ENCODE assay signal across 8 cellular contexts in genomic region chr14:65847065-65847847, GRCh38.
DNase-seq lines count a peak whose midpoint lies in the region; ATAC-seq and TF ChIP-seq lines count a peak whose summit lies in the region.

No MANE protein-coding gene starts in this region.

- no peaks in the 10 kb centered on the region for H3K27me3 Mint-ChIP-seq in activated naive CD4-positive, alpha-beta T cell treated with anti-CD3 and anti-CD28 coated beads, Interleukin-2, amount 10 ng/mL, durations not matched to agents 7 days and 5 days

- H3K4me2 ChIP-seq in OCI-LY7 (ENCODE audit: low read length) = no peak overlapping the region

- H3K79me2 ChIP-seq in OCI-LY7 (ENCODE audit: insufficient read depth, low read depth, low read length) = no peaks in the 10 kb centered on the region

- ATAC-seq in GM19455 (IDR thresholded peaks at IDR 0.05; ENCODE audit: unreplicated experiment) = peak; percentile 62
- ATAC-seq in omental fat pad (ENCODE audit: low FRiP score) = no peak

- TF ChIP-seq CTCF in OCI-LY7 (conservative IDR thresholded peaks at IDR 0.05; ENCODE audit: low read length) = no peak
- no peak for TF ChIP-seq CTCF in omental fat pad (IDR thresholded peaks at IDR 0.05)

- no peaks in the 10 kb centered on the region for H3K36me3 ChIP-seq in OCI-LY7 (ENCODE audit: insufficient read depth, low read length)

- no peak overlapping the region for H3K4me3 ChIP-seq in OCI-LY7 (ENCODE audit: low read depth, low read length, poor library complexity, severe bottlenecking)

- peaks cover 84% of the 10 kb centered on the region for H3K4me1 Mint-ChIP-seq in activated naive CD4-positive, alpha-beta T cell treated with anti-CD3 and anti-CD28 coated beads, Interleukin-2, amount 10 ng/mL, durations not matched to agents 7 days and 5 days

- H3K27ac Mint-ChIP-seq in activated naive CD4-positive, alpha-beta T cell treated with anti-CD3 and anti-CD28 coated beads, Interleukin-2, amount 10 ng/mL, durations not matched to agents 7 days and 5 days = peak overlapping the region; percentile 95

- CTCF ChIA-PET in OCI-LY7 (lab: Charles Lee; ENCODE audit: unreplicated experiment) = no interaction called here
- CTCF ChIA-PET in activated naive CD4-positive, alpha-beta T cell treated with anti-CD3 and anti-CD28 coated beads, Interleukin-2, amount 10 ng/mL, durations not matched to agents 7 days and 5 days (lab: Charles Lee) = interaction anchor here (0.6 to 2.4 kb wide), 10 partner anchors 14 to 432 kb away, joined by 3 to 17 read pairs (median 6); no protein-coding TSS in a partner anchor

- H3K4me1 ChIP-seq in OCI-LY7 (ENCODE audit: insufficient read depth, low read length, poor library complexity, severe bottlenecking) = peaks cover 10% of the 10 kb centered on the region

- intact Hi-C loops in OCI-LY7 (cut with micrococcal nuclease; ENCODE audit: unreplicated experiment) = no loop called here

- H3K9me3 ChIP-seq in OCI-LY7 (ENCODE audit: low read length) = no peaks in the 10 kb centered on the region

- H4K20me1 ChIP-seq in OCI-LY7 (ENCODE audit: insufficient read depth, low read length) = no peaks in the 10 kb centered on the region

- DNase-seq in OCI-LY7 (ENCODE audit: low spot score) (peak; percentile 47), NCI-H1105 treated with DMSO at 0.1 percent for 48 hours (lab: John Stamatoyannopoulos, UW) (no peak), GF-D8 (lab: John Stamatoyannopoulos, UW) (no peak), NCI-H2029 treated with DMSO at 0.1 percent for 48 hours (lab: John Stamatoyannopoulos, UW) (no peak), omental fat pad (ENCODE audit: low spot score) (no peak)
- DNase-seq in activated naive CD4-positive, alpha-beta T cell treated with anti-CD3 and anti-CD28 coated beads, Interleukin-2, amount 10 ng/mL, durations not matched to agents 7 days and 5 days = peak; percentile 89
- DNase-seq in stimulated activated CD8-positive, alpha-beta memory T cell treated with anti-CD3 and anti-CD28 coated beads, Interleukin-4, amount 100 ng/mL, for 4 hours (ENCODE audit: low read depth in 2 of 2, low spot score in 1 of 2) = peak; percentile 24 to 36

- peak overlapping the region; percentile 13; the same call in 1 of the 2 replicates for H2AFZ ChIP-seq in OCI-LY7 (ENCODE audit: low read length)

- H3K4me3 Mint-ChIP-seq in activated naive CD4-positive, alpha-beta T cell treated with anti-CD3 and anti-CD28 coated beads, Interleukin-2, amount 10 ng/mL, durations not matched to agents 7 days and 5 days = peak overlapping the region; percentile 41

- peaks cover 17% of the 10 kb centered on the region for H3K9me3 Mint-ChIP-seq in activated naive CD4-positive, alpha-beta T cell treated with anti-CD3 and anti-CD28 coated beads, Interleukin-2, amount 10 ng/mL, durations not matched to agents 7 days and 5 days

- no TSS peak for BruUV-seq in OCI-LY7 (replicated peaks; lab: Mats Ljungman, UMichigan)

- H3K36me3 Mint-ChIP-seq in activated naive CD4-positive, alpha-beta T cell treated with anti-CD3 and anti-CD28 coated beads, Interleukin-2, amount 10 ng/mL, durations not matched to agents 7 days and 5 days = peaks cover 42% of the 10 kb centered on the region

- no peak overlapping the region for H3K27ac ChIP-seq in OCI-LY7 (ENCODE audit: low read depth, low read length, poor library complexity, severe bottlenecking)

- H3K9me2 ChIP-seq in OCI-LY7 (ENCODE audit: insufficient read depth, low read length) = no peaks in the 10 kb centered on the region

- POLR2A ChIA-PET in OCI-LY7 (lab: Charles Lee) = interaction anchor here (0.7 kb wide), 2 partner anchors 52 to 277 kb away, joined by 3 to 4 read pairs; no protein-coding TSS in a partner anchor

Comparison
In these comparisons a context has a peak if more than half of its experiments do, and no peak if none do; other contexts are left out.
1. DNase-seq: peak in OCI-LY7 (single experiment), activated naive CD4-positive, alpha-beta T cell treated with anti-CD3 and anti-CD28 coated beads, Interleukin-2, amount 10 ng/mL, durations not matched to agents 7 days and 5 days (single experiment) and stimulated activated CD8-positive, alpha-beta memory T cell treated with anti-CD3 and anti-CD28 coated beads, Interleukin-4, amount 100 ng/mL, for 4 hours (2 of 2); none in NCI-H1105 treated with DMSO at 0.1 percent for 48 hours (single experiment), GF-D8 (single experiment), NCI-H2029 treated with DMSO at 0.1 percent for 48 hours (single experiment) and omental fat pad (single experiment).